In genomic region chr1:85361606-85362005, GRCh38 we compare ENCODE assay signal across 16 cellular contexts.
"Had no signal": no experiment of that assay in that cellular context is flagged by ENCODE, and none has a peak within 500 bp of the region (broad histone marks: within the 10 kb centered on the region; RNA-seq: fewer than 3 reads in every experiment).

No MANE protein-coding gene starts in this region.

- H3K27ac ChIP-seq: body of pancreas, epithelial cell of prostate, upper lobe of right lung had no signal

- H3K27me3 ChIP-seq: body of pancreas, stomach, testis, upper lobe of right lung had no signal

- H3K36me3 ChIP-seq: prostate gland, stomach, upper lobe of right lung had no signal

- H3K4me3 ChIP-seq: body of pancreas, lung, prostate gland, stomach, testis, upper lobe of right lung had no signal

- H3K9me3 ChIP-seq: body of pancreas, prostate gland, stomach, testis, upper lobe of right lung had no signal

- DNase-seq: activated CD4-positive, alpha-beta T cell treated with anti-CD3 and anti-CD28 coated beads, Interleukin-2, amount 50 U/mL, for 48 hours; activated naive CD4-positive, alpha-beta T cell; activated naive CD8-positive, alpha-beta T cell treated with anti-CD3 and anti-CD28 coated beads for 36 hours; activated T-cell treated with anti-CD3 and anti-CD28 coated beads for 4 hours; body of pancreas; endodermal cell; foreskin melanocyte; glutamatergic neuron; stimulated activated CD4-positive, alpha-beta T cell treated with anti-CD3 and anti-CD28 coated beads, Interleukin-4, amount 100 ng/mL, for 24 hours; stomach; upper lobe of right lung had no signal

- ATAC-seq: body of pancreas; stimulated activated effector memory CD8-positive, alpha-beta T cell treated with anti-CD3 and anti-CD28 coated beads, Interleukin-12 subunit alpha, Interleukin-12 subunit beta, amount 100 ng/mL, for 72 hours; upper lobe of right lung had no signal
